In genomic region chr1:168907781-168908180, GRCh38 we compare ENCODE assay signal across 20 cellular contexts.
DNase-seq lines count a peak whose midpoint lies in the region; FAIRE-seq and TF ChIP-seq lines count a peak whose summit lies in the region.
"Had no signal": no experiment of that assay in that cellular context is flagged by ENCODE, and none has a peak within 500 bp of the region (broad histone marks: within the 10 kb centered on the region; RNA-seq: fewer than 3 reads in every experiment).

No MANE protein-coding gene starts in this region.

- BruUV-seq in mammary epithelial cell (replicated peaks; lab: Mats Ljungman, UMichigan): no TSS peak

- H3K27me3 ChIP-seq in mammary epithelial cell (ENCODE audit: insufficient read depth, low read length): no peaks in the 10 kb centered on the region
- no peaks in the 10 kb centered on the region for H3K27me3 ChIP-seq in small intestine (ENCODE audit: control insufficient read depth in 2 of 2, insufficient read depth in 2 of 2, low read length in 2 of 2)
- H3K27me3 ChIP-seq: foreskin keratinocyte had no signal

- no peaks in the 10 kb centered on the region for H3K36me3 Mint-ChIP-seq in nephron progenitor cell (ENCODE audit: low read depth)
- H3K36me3 Mint-ChIP-seq: CD8-positive, alpha-beta T cell had no signal

- TF ChIP-seq CTCF in 22Rv1 (IDR thresholded peaks at IDR 0.05) (no peak), mammary epithelial cell (conservative IDR thresholded peaks at IDR 0.05 in 1 of 2, IDR thresholded peaks at IDR 0.05 in 1 of 2; ENCODE audit: extremely low read depth in 1 of 2, insufficient read depth in 1 of 2, low read depth in 1 of 2, low read length in 2 of 2) (no peak), nephron progenitor cell (IDR thresholded peaks at IDR 0.05) (no peak)

- in situ Hi-C loops in mammary epithelial cell (cut with MboI; ENCODE audit: low sequenced_read_pairs in 2 of 2): no loop called here

- H3K27ac ChIP-seq in 22Rv1 (peak overlapping the region; percentile 51), mammary epithelial cell (ENCODE audit: insufficient read depth, low read depth, low read length) (no peak overlapping the region), small intestine (ENCODE audit: low read depth in 1 of 2, low read length in 1 of 2) (no peak overlapping the region)
- H3K27ac ChIP-seq: foreskin keratinocyte had no signal

- H3K4me2 ChIP-seq in mammary epithelial cell (ENCODE audit: insufficient read depth, low read depth, low read length): no peak overlapping the region

- H2AFZ ChIP-seq in mammary epithelial cell (ENCODE audit: low read depth, low read length): peak overlapping the region; percentile 8

- peaks cover 9% of the 10 kb centered on the region for H3K27me3 Mint-ChIP-seq in nephron progenitor cell (ENCODE audit: low read depth, poor library complexity)

- peaks cover 23% of the 10 kb centered on the region for H3K4me1 Mint-ChIP-seq in nephron progenitor cell
- H3K4me1 Mint-ChIP-seq: central memory CD8-positive, alpha-beta T cell had no signal

- FAIRE-seq in small intestine (lab: Jason Lieb, UNC): no peak
- FAIRE-seq: keratinocyte had no signal

- H3K79me2 ChIP-seq in mammary epithelial cell (ENCODE audit: insufficient read depth, low read length): no peaks in the 10 kb centered on the region

- peak overlapping the region; percentile 73 for H3K27ac Mint-ChIP-seq in nephron progenitor cell
- H3K27ac Mint-ChIP-seq: activated CD8-positive, alpha-beta T cell treated with anti-CD3 and anti-CD28 coated beads, Interleukin-2, amount 10 ng/mL, durations not matched to agents 7 days and 5 days; CD8-positive, alpha-beta T cell; T-helper 2 cell treated with Interferon-gamma antibody and Interleukin-4, amounts not matched to agents 5 μg/mL and 100 μg/mL, for 36 hours had no signal

- CTCF ChIA-PET in mammary epithelial cell (lab: Charles Lee; ENCODE audit: low non-redundant PET): no interaction called here

- no peaks in the 10 kb centered on the region for H3K36me3 ChIP-seq in mammary epithelial cell (ENCODE audit: insufficient read depth, low read length)
- no peaks in the 10 kb centered on the region for H3K36me3 ChIP-seq in small intestine (ENCODE audit: control insufficient read depth in 2 of 2, insufficient read depth in 2 of 2, low read length in 2 of 2)

- dilution Hi-C loops in mammary epithelial cell (cut with HindIII; ENCODE audit: low sequenced_read_pairs): loop anchor here (5.0 kb wide), 1 partner anchor 50 kb away; no protein-coding TSS in a partner anchor

- no peak overlapping the region for H3K4me3 Mint-ChIP-seq in nephron progenitor cell
- H3K4me3 Mint-ChIP-seq: activated CD8-positive, alpha-beta T cell treated with anti-CD3 and anti-CD28 coated beads, Interleukin-2, amount 10 ng/mL, durations not matched to agents 7 days and 5 days; CD8-positive, alpha-beta T cell; central memory CD8-positive, alpha-beta T cell; T-helper 2 cell treated with Interferon-gamma antibody and Interleukin-4, amounts not matched to agents 5 μg/mL and 100 μg/mL, for 36 hours had no signal

- no peak overlapping the region for H3K9ac ChIP-seq in mammary epithelial cell (ENCODE audit: insufficient read depth, low read length)

- no peaks in the 10 kb centered on the region for H4K20me1 ChIP-seq in mammary epithelial cell (ENCODE audit: insufficient read depth, low read length)

- WGBS in mammary epithelial cell (ENCODE audit: low coverage, missing lambda C conversion rate): 100% methylated on average over 1 of the region's 1 CpG
- 86 to 93% (median 90%) methylated on average over 1 of the region's 1 CpG for WGBS in small intestine, 3 donors

- H3K4me3 ChIP-seq in mammary epithelial cell (replicated peaks in 1 of 3; ENCODE audit: insufficient read depth in 1 of 3, low read depth in 2 of 3, low read length in 3 of 3): no peak overlapping the region
- no peak overlapping the region for H3K4me3 ChIP-seq in small intestine (ENCODE audit: low read depth in 1 of 2, low read length in 2 of 2)

- H3K4me1 ChIP-seq in mammary epithelial cell (ENCODE audit: insufficient read depth, low read length) (peaks cover 16% of the 10 kb centered on the region), small intestine (ENCODE audit: control insufficient read depth in 2 of 2, insufficient read depth in 1 of 2, low read depth in 1 of 2, low read length in 1 of 2) (no peaks in the 10 kb centered on the region)

- H3K9me3 ChIP-seq in mammary epithelial cell (replicated peaks; ENCODE audit: insufficient read depth, low read length): no peaks in the 10 kb centered on the region
- H3K9me3 ChIP-seq in small intestine (ENCODE audit: control insufficient read depth, low read depth): no peaks in the 10 kb centered on the region

- no peaks in the 10 kb centered on the region for H3K9me3 Mint-ChIP-seq in nephron progenitor cell
- H3K9me3 Mint-ChIP-seq: CD8-positive, alpha-beta T cell; central memory CD8-positive, alpha-beta T cell; T-helper 2 cell treated with Interferon-gamma antibody and Interleukin-4, amounts not matched to agents 5 μg/mL and 100 μg/mL, for 36 hours had no signal

- intact Hi-C loops in mammary epithelial cell (cut with micrococcal nuclease): no loop called here

- DNase-seq in DMS53 (lab: John Stamatoyannopoulos, UW): peak; percentile 57
- no peak for DNase-seq in mammary epithelial cell
- DNase-seq in nephron progenitor cell: no peak
- DNase-seq in NCI-H526 (lab: John Stamatoyannopoulos, UW): no peak
- no peak for DNase-seq in small intestine
- no peak for DNase-seq in DMS 273 treated with DMSO at 0.1 percent for 48 hours (lab: John Stamatoyannopoulos, UW)
- no peak for DNase-seq in stimulated activated CD4-positive, alpha-beta T cell treated with anti-CD3 and anti-CD28 coated beads, Interleukin-1b, Interleukin-23, amount 100 ng/mL, for 48 hours
- DNase-seq: activated CD8-positive, alpha-beta T cell treated with anti-CD3 and anti-CD28 coated beads, Interleukin-2, amount 10 ng/mL, durations not matched to agents 7 days and 5 days; activated naive CD4-positive, alpha-beta T cell; activated T-cell treated with anti-CD3 and anti-CD28 coated beads, Interleukin-2, amount 50 U/mL, for 1 hour; amygdala; CD8-positive, alpha-beta T cell; NCI-H146; NCI-H748 treated with DMSO at 0.1 percent for 48 hours; stimulated activated CD4-positive, alpha-beta T cell treated with anti-CD3 and anti-CD28 coated beads, Interleukin-12 subunit alpha, Interleukin-12 subunit beta, amount 100 ng/mL, for 4 hours had no signal
